24 cellular contexts compared by ENCODE assay signal in the genomic region with DNA sequence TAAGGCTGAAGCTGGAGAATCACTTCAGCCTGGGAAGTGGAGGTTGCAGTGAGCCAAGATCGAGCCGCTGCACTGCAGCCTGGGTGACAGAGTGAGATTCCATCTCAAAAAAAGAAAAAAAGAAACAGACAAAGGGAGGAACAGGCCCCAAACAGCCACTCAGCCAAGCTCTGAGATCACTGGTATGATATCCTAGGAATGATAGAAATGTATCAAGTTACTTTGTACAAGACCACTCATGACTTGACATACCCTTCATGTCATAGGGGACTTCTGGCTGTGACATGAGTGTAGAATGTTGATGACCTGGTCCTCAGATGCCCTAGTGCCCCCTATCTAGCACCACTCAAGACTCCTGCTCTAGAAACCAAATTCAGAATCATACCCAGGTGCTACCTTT.
DNase-seq lines count a peak whose midpoint lies in the region; ATAC-seq and TF ChIP-seq lines count a peak whose summit lies in the region.
"Had no signal": no experiment of that assay in that cellular context is flagged by ENCODE, and none has a peak within 500 bp of the region (broad histone marks: within the 10 kb centered on the region; RNA-seq: fewer than 3 reads in every experiment).

No MANE protein-coding gene starts in this region.

- H3K27ac ChIP-seq in tibial nerve = no peak overlapping the region
- H3K27ac ChIP-seq: hepatocyte, KMS-11, lower lobe of right lung, spleen, suprapubic skin had no signal

- peak overlapping the region; percentile 75 for H3K27ac Mint-ChIP-seq in HFFc6
- H3K27ac Mint-ChIP-seq in neural crest cell (ENCODE audit: unreplicated experiment) = peak overlapping the region; percentile 57
- no peak overlapping the region for H3K27ac Mint-ChIP-seq in activated T-cell treated with anti-CD3 and anti-CD28 coated beads, Interleukin-2, amount 50 U/mL, for 72 hours
- H3K27ac Mint-ChIP-seq: activated CD4-positive, alpha-beta memory T cell treated with anti-CD3 and anti-CD28 coated beads, Interleukin-2, amount 10 ng/mL, durations not matched to agents 7 days and 5 days; activated naive CD8-positive, alpha-beta T cell treated with anti-CD3 and anti-CD28 coated beads for 36 hours; stimulated activated memory B cell treated with anti-CD40 and anti-IgM and Interleukin-4, amounts not matched to agents 10 μg/mL and 1 μg/mL and 100 μg/mL, for 72 hours had no signal

- H3K9me3 Mint-ChIP-seq in HFFc6 (no peaks in the 10 kb centered on the region), neural crest cell (no peaks in the 10 kb centered on the region)
- H3K9me3 Mint-ChIP-seq in activated T-cell treated with anti-CD3 and anti-CD28 coated beads, Interleukin-2, amount 50 U/mL, for 72 hours = no peaks in the 10 kb centered on the region
- H3K9me3 Mint-ChIP-seq: activated CD4-positive, alpha-beta memory T cell treated with anti-CD3 and anti-CD28 coated beads, Interleukin-2, amount 10 ng/mL, durations not matched to agents 7 days and 5 days; activated naive CD8-positive, alpha-beta T cell treated with anti-CD3 and anti-CD28 coated beads for 36 hours; stimulated activated memory B cell treated with anti-CD40 and anti-IgM and Interleukin-4, amounts not matched to agents 10 μg/mL and 1 μg/mL and 100 μg/mL, for 72 hours had no signal

- no peaks in the 10 kb centered on the region for H3K27me3 ChIP-seq in tibial nerve
- H3K27me3 ChIP-seq: hepatocyte, spleen, suprapubic skin had no signal

- peaks cover 15% of the 10 kb centered on the region; the same call in 1 of the 2 replicates for H3K36me3 Mint-ChIP-seq in HFFc6 (ENCODE audit: low read depth)
- H3K36me3 Mint-ChIP-seq in neural crest cell (ENCODE audit: low read depth) = no peaks in the 10 kb centered on the region
- H3K36me3 Mint-ChIP-seq in activated T-cell treated with anti-CD3 and anti-CD28 coated beads, Interleukin-2, amount 50 U/mL, for 72 hours (ENCODE audit: insufficient read depth in 2 of 2) = no peaks in the 10 kb centered on the region
- H3K36me3 Mint-ChIP-seq: activated naive CD8-positive, alpha-beta T cell treated with anti-CD3 and anti-CD28 coated beads for 36 hours; stimulated activated memory B cell treated with anti-CD40 and anti-IgM and Interleukin-4, amounts not matched to agents 10 μg/mL and 1 μg/mL and 100 μg/mL, for 72 hours had no signal

- no peak for DNase-seq in HFFc6
- DNase-seq in choroid plexus epithelial cell (ENCODE audit: low read depth) = peak; percentile 28
- DNase-seq in neural crest cell (ENCODE audit: low read depth, low spot score) = no peak
- DNase-seq in NCI-H774 (lab: John Stamatoyannopoulos, UW) = no peak
- DNase-seq in tibial nerve (ENCODE audit: low spot score in 2 of 2) = no peak
- no peak for DNase-seq in activated T-cell treated with anti-CD3 and anti-CD28 coated beads, Interleukin-2, amount 50 U/mL, for 72 hours
- DNase-seq: activated CD4-positive, alpha-beta memory T cell treated with anti-CD3 and anti-CD28 coated beads, Interleukin-2, amount 10 ng/mL, durations not matched to agents 7 days and 5 days; activated CD4-positive, CD25-positive, alpha-beta regulatory T cell treated with anti-CD3 and anti-CD28 coated beads, Interleukin-2, amount 50 U/mL, for 72 hours; activated naive CD8-positive, alpha-beta T cell treated with anti-CD3 and anti-CD28 coated beads for 36 hours; effector CD4-positive, alpha-beta T cell; foreskin melanocyte; lower lobe of right lung; NCI-H1436 treated with DMSO at 0.1 percent for 48 hours; NCI-H2171; NCI-H510A treated with DMSO at 0.1 percent for 48 hours; NK-92 treated with Interleukin-12 subunit alpha and Interleukin-12 subunit beta, amount 100 ng/mL, for 24 hours; SIG-M5; spleen; stimulated activated CD4-positive, alpha-beta T cell treated with anti-CD3 and anti-CD28 coated beads, Interleukin-2, amount 100 ng/mL, for 48 hours had no signal

- no peak overlapping the region for H3K4me3 Mint-ChIP-seq in HFFc6
- H3K4me3 Mint-ChIP-seq in neural crest cell = no peak overlapping the region
- no peak overlapping the region for H3K4me3 Mint-ChIP-seq in activated T-cell treated with anti-CD3 and anti-CD28 coated beads, Interleukin-2, amount 50 U/mL, for 72 hours
- H3K4me3 Mint-ChIP-seq: activated CD4-positive, alpha-beta memory T cell treated with anti-CD3 and anti-CD28 coated beads, Interleukin-2, amount 10 ng/mL, durations not matched to agents 7 days and 5 days; activated naive CD8-positive, alpha-beta T cell treated with anti-CD3 and anti-CD28 coated beads for 36 hours; stimulated activated memory B cell treated with anti-CD40 and anti-IgM and Interleukin-4, amounts not matched to agents 10 μg/mL and 1 μg/mL and 100 μg/mL, for 72 hours had no signal

- peaks cover 0 to 14% (median 0%) of the 10 kb centered on the region in 3 donors for H3K36me3 ChIP-seq in tibial nerve

- no peaks in the 10 kb centered on the region for H3K9me3 ChIP-seq in tibial nerve
- H3K9me3 ChIP-seq: lower lobe of right lung, spleen, suprapubic skin had no signal

- TF ChIP-seq CTCF in HFFc6 (IDR thresholded peaks at IDR 0.05) (no peak; the same call in 1 of the 2 replicates), choroid plexus epithelial cell (conservative IDR thresholded peaks at IDR 0.05; ENCODE audit: low read depth, low read length) (no peak), neural crest cell (conservative IDR thresholded peaks at IDR 0.05) (no peak), tibial nerve (IDR thresholded peaks at IDR 0.05) (no peak)

- H3K4me1 ChIP-seq in tibial nerve = peaks cover 0 to 21% (median 0%) of the 10 kb centered on the region in 4 donors
- H3K4me1 ChIP-seq: lower lobe of right lung had no signal

- H3K4me1 Mint-ChIP-seq in HFFc6 (ENCODE audit: low read depth) (peaks cover 66% of the 10 kb centered on the region), neural crest cell (peaks cover 4% of the 10 kb centered on the region)
- H3K4me1 Mint-ChIP-seq in activated T-cell treated with anti-CD3 and anti-CD28 coated beads, Interleukin-2, amount 50 U/mL, for 72 hours (ENCODE audit: low read depth) = no peaks in the 10 kb centered on the region
- H3K4me1 Mint-ChIP-seq: activated CD4-positive, alpha-beta memory T cell treated with anti-CD3 and anti-CD28 coated beads, Interleukin-2, amount 10 ng/mL, durations not matched to agents 7 days and 5 days; activated naive CD8-positive, alpha-beta T cell treated with anti-CD3 and anti-CD28 coated beads for 36 hours; stimulated activated memory B cell treated with anti-CD40 and anti-IgM and Interleukin-4, amounts not matched to agents 10 μg/mL and 1 μg/mL and 100 μg/mL, for 72 hours had no signal

- TF ChIP-seq EP300 in tibial nerve (IDR thresholded peaks at IDR 0.05) = no peak

- no peak for TF ChIP-seq POLR2A in tibial nerve (IDR thresholded peaks at IDR 0.05)

- H3K27me3 Mint-ChIP-seq in HFFc6 (ENCODE audit: insufficient read depth) (peaks cover 2% of the 10 kb centered on the region; the same call in 1 of the 2 replicates), neural crest cell (ENCODE audit: low read depth) (no peaks in the 10 kb centered on the region)
- H3K27me3 Mint-ChIP-seq in activated T-cell treated with anti-CD3 and anti-CD28 coated beads, Interleukin-2, amount 50 U/mL, for 72 hours (ENCODE audit: low read depth) = peaks cover 5% of the 10 kb centered on the region

- WGBS in tibial nerve, 2 donors = 59 to 74% methylated on average over 2 of the region's 2 CpGs

- no peak overlapping the region for H3K4me3 ChIP-seq in choroid plexus epithelial cell (ENCODE audit: low read depth, low read length)
- H3K4me3 ChIP-seq in tibial nerve = no peak overlapping the region
- H3K4me3 ChIP-seq: hepatocyte, lower lobe of right lung, spleen, suprapubic skin had no signal

- ATAC-seq in HG02938 (IDR thresholded peaks at IDR 0.05; ENCODE audit: unreplicated experiment) = no peak
- no peak for ATAC-seq in activated T-cell treated with anti-CD3 and anti-CD28 coated beads, Interleukin-2, amount 50 U/mL, for 72 hours (replicated peaks in 1 of 2)
- ATAC-seq: stimulated activated memory B cell treated with anti-CD40 and anti-IgM and Interleukin-4, amounts not matched to agents 10 μg/mL and 1 μg/mL and 100 μg/mL, for 72 hours had no signal
